1 cellular context compared by ENCODE assay signal in genomic region chr1:40583980-40584379, GRCh38.
TF ChIP-seq lines count a peak whose summit lies in the region.

No MANE protein-coding gene starts in this region.

TF ChIP-seq in HCT116, 20 proteins besides CTCF, POLR2A, EP300 and RAD21 (continued from another document):
- no peak for TF ChIP-seq EGR1 (IDR thresholded peaks at IDR 0.05; ENCODE audit: low read depth)
- no peak for TF ChIP-seq CEBPB (IDR thresholded peaks at IDR 0.05; ENCODE audit: low read depth)
- no peak for TF ChIP-seq ZNF274 (IDR thresholded peaks at IDR 0.05; ENCODE audit: low read depth, low read length)
- TF ChIP-seq EZH2phosphoT487 (IDR thresholded peaks at IDR 0.05; ENCODE audit: borderline replicate concordance): no peak
